Comparison of ENCODE assay signal across 22 cellular contexts in the genomic region with DNA sequence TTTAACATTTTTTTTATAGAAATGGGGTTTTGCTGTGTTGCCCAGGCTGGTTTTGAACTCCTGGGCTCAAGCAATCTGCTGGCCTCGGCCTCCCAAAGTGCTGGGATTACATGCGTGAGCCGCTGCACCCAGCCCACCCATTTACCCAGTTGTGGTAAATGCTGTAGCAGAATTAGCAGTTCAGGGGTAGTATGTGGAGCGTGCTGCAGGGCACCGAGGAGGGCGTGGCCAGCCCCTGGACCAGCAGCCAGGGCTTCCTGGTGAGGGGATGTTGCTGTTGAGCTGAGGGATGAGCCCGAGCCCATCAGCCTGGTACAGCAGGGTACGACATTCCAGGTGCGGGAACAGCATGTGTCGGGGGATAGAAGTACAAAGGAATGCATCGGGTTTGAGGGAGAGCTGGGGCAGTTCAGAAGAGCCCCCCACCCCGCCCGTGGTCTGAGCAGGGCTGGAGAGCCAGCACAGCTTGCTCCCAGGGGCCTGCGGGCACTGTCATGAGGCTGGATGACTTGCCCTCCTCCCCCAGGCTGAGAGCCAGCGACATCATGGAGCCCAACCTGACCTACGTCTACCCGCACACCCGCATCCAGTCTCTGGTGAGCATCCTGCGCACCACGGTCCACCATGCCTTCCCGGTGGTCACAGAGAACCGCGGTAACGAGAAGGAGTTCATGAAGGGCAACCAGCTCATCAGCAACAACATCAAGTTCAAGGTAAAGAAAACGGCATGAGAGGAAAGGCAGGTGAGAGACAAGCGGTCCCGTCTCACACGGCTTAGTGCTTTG. TPM values are rescaled to one million over a fixed set of nuclear protein-coding genes. Genes with fewer than 3 reads are reported as not detected.
"Had no signal": no experiment of that assay in that cellular context is flagged by ENCODE, and none has a peak within 500 bp of the region (broad histone marks: within the 10 kb centered on the region; RNA-seq: fewer than 3 reads in every experiment).

No MANE protein-coding gene starts in this region.

- ATAC-seq: heart right ventricle; left lobe of liver; mucosa of descending colon; naive thymus-derived CD8-positive, alpha-beta T cell; stimulated activated naive CD8-positive, alpha-beta T cell treated with anti-CD3 and anti-CD28 coated beads, Interleukin-15, Interleukin-2, amounts not matched to agents 100 U/mL and 50 U/mL, for 24 hours had no signal

- H3K9me3 ChIP-seq: heart right ventricle, mucosa of descending colon, suprapubic skin, thyroid gland had no signal

- H3K9me3 Mint-ChIP-seq: dendritic cell treated with granulocyte-macrophage colony-stimulating factor and Interleukin-4, amounts not matched to agents 40 ng/mL and 50 ng/mL, for 4 days; endodermal cell; naive thymus-derived CD8-positive, alpha-beta T cell; type B pancreatic cell had no signal

- DNase-seq: cerebellar nuclear complex; endodermal cell; foreskin melanocyte; heart right ventricle; hypothalamus; mammary epithelial cell; mucosa of descending colon; naive thymus-derived CD8-positive, alpha-beta T cell; stimulated activated CD4-positive, alpha-beta T cell treated with anti-CD3 and anti-CD28 coated beads, Interleukin-12 subunit alpha, Interleukin-12 subunit beta, amount 100 ng/mL, for 4 hours; stimulated activated naive CD8-positive, alpha-beta T cell treated with anti-CD3 and anti-CD28 coated beads, Interleukin-15, Interleukin-2, amounts not matched to agents 100 U/mL and 50 U/mL, for 24 hours; thyroid gland had no signal

- H3K27me3 ChIP-seq: heart right ventricle, suprapubic skin, thyroid gland had no signal

- H3K27me3 Mint-ChIP-seq: dendritic cell treated with granulocyte-macrophage colony-stimulating factor and Interleukin-4, amounts not matched to agents 40 ng/mL and 50 ng/mL, for 4 days; naive thymus-derived CD8-positive, alpha-beta T cell; type B pancreatic cell had no signal

- H3K27ac Mint-ChIP-seq: dendritic cell treated with granulocyte-macrophage colony-stimulating factor and Interleukin-4, amounts not matched to agents 40 ng/mL and 50 ng/mL, for 4 days; endodermal cell; naive thymus-derived CD8-positive, alpha-beta T cell; type B pancreatic cell had no signal

- H3K27ac ChIP-seq: heart right ventricle, suprapubic skin, thyroid gland had no signal

- H3K4me3 Mint-ChIP-seq: dendritic cell treated with granulocyte-macrophage colony-stimulating factor and Interleukin-4, amounts not matched to agents 40 ng/mL and 50 ng/mL, for 4 days; endodermal cell; naive thymus-derived CD8-positive, alpha-beta T cell; type B pancreatic cell had no signal

- H3K4me3 ChIP-seq: heart right ventricle, mucosa of descending colon, suprapubic skin, thyroid gland had no signal

- FAIRE-seq: colon, islet of Langerhans, small intestine had no signal

- H3K4me1 ChIP-seq: suprapubic skin, thyroid gland had no signal

- H3K4me1 Mint-ChIP-seq: endodermal cell had no signal

RNA-seq across cellular contexts. Expression of gene NPPA, which starts 11.9 kb away (rescaled TPM):
- total RNA-seq: endodermal cell; glomerular endothelial cell; left lobe of liver; lower leg skin; mammary epithelial cell; naive thymus-derived CD8-positive, alpha-beta T cell; omental fat pad; pulmonary artery endothelial cell; suprapubic skin; thyroid gland had no signal
- polyA plus RNA-seq: mammary epithelial cell; naive thymus-derived CD8-positive, alpha-beta T cell had no signal

RNA-seq across cellular contexts. Expression of gene NPPB, which starts 23.1 kb away (rescaled TPM):
- total RNA-seq: left lobe of liver; lower leg skin; mucosa of descending colon; naive thymus-derived CD8-positive, alpha-beta T cell; omental fat pad; pulmonary artery endothelial cell; suprapubic skin; thyroid gland had no signal
- polyA plus RNA-seq: mammary epithelial cell; naive thymus-derived CD8-positive, alpha-beta T cell had no signal
